In genomic region chr14:35390577-35391387, GRCh38 we compare ENCODE assay signal across 9 cellular contexts. TPM values are rescaled to one million over a fixed set of nuclear protein-coding genes. Genes with fewer than 3 reads are reported as not detected.
DNase-seq lines count a peak whose midpoint lies in the region; ATAC-seq and TF ChIP-seq lines count a peak whose summit lies in the region.
"Had no signal": no experiment of that assay in that cellular context is flagged by ENCODE, and none has a peak within 500 bp of the region (broad histone marks: within the 10 kb centered on the region; RNA-seq: fewer than 3 reads in every experiment).

No MANE protein-coding gene starts in this region.

- H3K79me2 ChIP-seq in GM23338 (replicated peaks; ENCODE audit: insufficient read depth) (no peaks in the 10 kb centered on the region), PC-3 (ENCODE audit: low read length) (no peaks in the 10 kb centered on the region)

- BruUV-seq in PC-3 (replicated peaks; lab: Mats Ljungman, UMichigan): no TSS peak

- H3K36me3 ChIP-seq in GM23338 (ENCODE audit: insufficient read depth) (no peaks in the 10 kb centered on the region), PC-3 (ENCODE audit: low read depth, low read length) (no peaks in the 10 kb centered on the region), suprapubic skin (no peaks in the 10 kb centered on the region)

- no peak overlapping the region for H3K9ac ChIP-seq in PC-3 (ENCODE audit: low read length)

- TF ChIP-seq EP300 in suprapubic skin (IDR thresholded peaks at IDR 0.05): no peak

- H3K36me3 Mint-ChIP-seq in GM23338 (ENCODE audit: low read depth): no peaks in the 10 kb centered on the region

- H3K4me2 ChIP-seq in GM23338 (no peak overlapping the region), PC-3 (ENCODE audit: low read length) (no peak overlapping the region)

- TF ChIP-seq CTCF in GM23338 (conservative IDR thresholded peaks at IDR 0.05; ENCODE audit: low read depth in 2 of 2): no peak
- no peak for TF ChIP-seq CTCF in PC-3 (conservative IDR thresholded peaks at IDR 0.05; ENCODE audit: low read depth, low read length)
- no peak for TF ChIP-seq CTCF in suprapubic skin (IDR thresholded peaks at IDR 0.05)

- CTCF ChIA-PET in PC-3 (lab: Charles Lee): no interaction called here

- H2AFZ ChIP-seq in GM23338 (0 out of 2 replicates have a peak overlapping the region, but pooled peaks have one; percentile 63), PC-3 (ENCODE audit: low read length) (no peak overlapping the region)

- H3K4me1 Mint-ChIP-seq in GM23338: peaks cover 6% of the 10 kb centered on the region

- H4K20me1 ChIP-seq in GM23338 (replicated peaks; ENCODE audit: insufficient read depth): no peaks in the 10 kb centered on the region
- H4K20me1 ChIP-seq in PC-3 (ENCODE audit: low read length): no peaks in the 10 kb centered on the region

- no peaks in the 10 kb centered on the region for H3K9me2 ChIP-seq in GM23338 (ENCODE audit: insufficient read depth)
- H3K9me2 ChIP-seq in PC-3 (replicated peaks; ENCODE audit: low read length): no peaks in the 10 kb centered on the region

- ATAC-seq in GM23338 (no peak; the same call in 2 of the 3 replicates), PC-3 (peak; percentile 53), HG02970 (IDR thresholded peaks at IDR 0.05; ENCODE audit: low FRiP score, unreplicated experiment) (no peak)

- no peaks in the 10 kb centered on the region for H3K9me3 Mint-ChIP-seq in GM23338

- WGBS in suprapubic skin: 87% methylated on average over 8 of the region's 9 CpGs

- peaks cover 20% of the 10 kb centered on the region for H3K27me3 Mint-ChIP-seq in GM23338 (ENCODE audit: insufficient read depth, low read depth, poor library complexity)

- peaks cover 2% of the 10 kb centered on the region for H3K4me1 ChIP-seq in GM23338 (ENCODE audit: insufficient read depth)
- H3K4me1 ChIP-seq in PC-3 (ENCODE audit: insufficient read depth, low read length): no peaks in the 10 kb centered on the region
- H3K4me1 ChIP-seq in suprapubic skin: peaks cover 22% of the 10 kb centered on the region

- no peak overlapping the region for H3K27ac Mint-ChIP-seq in GM23338

- DNase-seq in EH (ENCODE audit: low read depth) (peak; percentile 64), GM23338 (ENCODE audit: low spot score) (no peak), PC-3 (peak; percentile 37), islet precursor cell (peak; percentile 75), suprapubic skin (ENCODE audit: low spot score in 2 of 2) (no peak), iPS-NIHi11 (ENCODE audit: low spot score) (no peak)
- DNase-seq: MM.1S; stimulated activated CD8-positive, alpha-beta memory T cell treated with anti-CD3 and anti-CD28 coated beads, Interleukin-4, amount 100 ng/mL, for 48 hours had no signal

- TF ChIP-seq POLR2A in suprapubic skin (IDR thresholded peaks at IDR 0.05): no peak

- no peaks in the 10 kb centered on the region for H3F3A ChIP-seq in GM23338 (replicated peaks; ENCODE audit: low read depth)
- H3F3A ChIP-seq in PC-3 (ENCODE audit: low read length, unreplicated experiment): no peaks in the 10 kb centered on the region

- H3K27ac ChIP-seq in GM23338 (ENCODE audit: low read depth): no peak overlapping the region
- H3K27ac ChIP-seq in PC-3 (ENCODE audit: low read length): no peak overlapping the region
- no peak overlapping the region for H3K27ac ChIP-seq in suprapubic skin

- POLR2A ChIA-PET in PC-3 (lab: Charles Lee; ENCODE audit: unreplicated experiment): no interaction called here

- intact Hi-C loops in PC-3 (cut with micrococcal nuclease): no loop called here

- H3K4me3 ChIP-seq in GM23338 (no peak overlapping the region), PC-3 (ENCODE audit: low read length) (no peak overlapping the region), suprapubic skin (no peak overlapping the region)

- no peaks in the 10 kb centered on the region for H3K9me3 ChIP-seq in PC-3 (ENCODE audit: low read length)
- H3K9me3 ChIP-seq in suprapubic skin: no peaks in the 10 kb centered on the region

- H3K4me3 Mint-ChIP-seq in GM23338: no peak overlapping the region

- H3K27me3 ChIP-seq in GM23338 (ENCODE audit: insufficient read depth): no peaks in the 10 kb centered on the region
- H3K27me3 ChIP-seq in PC-3 (ENCODE audit: low read length): no peaks in the 10 kb centered on the region
- no peaks in the 10 kb centered on the region for H3K27me3 ChIP-seq in suprapubic skin

TF ChIP-seq in GM23338, 12 proteins besides CTCF, POLR2A, EP300 and RAD21 (continues in another document):
- TF ChIP-seq JUNB (IDR thresholded peaks at IDR 0.05; ENCODE audit: unreplicated experiment): no peak
- TF ChIP-seq REST (IDR thresholded peaks at IDR 0.05; ENCODE audit: unreplicated experiment): no peak
- no peak for TF ChIP-seq EZH2 (IDR thresholded peaks at IDR 0.05; ENCODE audit: low read depth, unreplicated experiment)
- no peak for TF ChIP-seq ZNF331 (CRISPR knock-in tag; IDR thresholded peaks at IDR 0.05; ENCODE audit: low read depth)
- no peak for TF ChIP-seq POLR2AphosphoS5 (IDR thresholded peaks at IDR 0.05; ENCODE audit: low read depth)
- no peak for TF ChIP-seq ZNF114 (CRISPR knock-in tag; IDR thresholded peaks at IDR 0.05)
- TF ChIP-seq NANOG (IDR thresholded peaks at IDR 0.05; ENCODE audit: borderline replicate concordance): no peak
- TF ChIP-seq CREB1 (CRISPR knock-in tag; IDR thresholded peaks at IDR 0.05; ENCODE audit: low read depth): no peak

RNA-seq across cellular contexts. Expression of gene NFKBIA, which starts 13.8 kb away (rescaled TPM):
- total RNA-seq in GM23338 (2014; rRNA removed; shearing (Covaris generic)): 25.7 and 41.3 TPM in 2 replicates
- polyA plus RNA-seq in GM23338 (2016; fragmentation: Nextera tagmentation; extraction: Ambion mirVana): 33.4 and 33.7 TPM in 2 replicates
- total RNA-seq in PC-3 (2014; rRNA removed) (186 and 226 TPM in 2 replicates), suprapubic skin (100 to 1,000 TPM; 510 to 768 (median 735) TPM)

Comparison
In these comparisons a context has a peak if more than half of its experiments do, and no peak if none do; other contexts are left out.
1. DNase-seq: peak in EH (single experiment), PC-3 (single experiment) and islet precursor cell (single experiment); none in GM23338 (single experiment), suprapubic skin (0 of 2) and iPS-NIHi11 (single experiment).